ENCODE assay signal across 1 cellular context in the genomic region with DNA sequence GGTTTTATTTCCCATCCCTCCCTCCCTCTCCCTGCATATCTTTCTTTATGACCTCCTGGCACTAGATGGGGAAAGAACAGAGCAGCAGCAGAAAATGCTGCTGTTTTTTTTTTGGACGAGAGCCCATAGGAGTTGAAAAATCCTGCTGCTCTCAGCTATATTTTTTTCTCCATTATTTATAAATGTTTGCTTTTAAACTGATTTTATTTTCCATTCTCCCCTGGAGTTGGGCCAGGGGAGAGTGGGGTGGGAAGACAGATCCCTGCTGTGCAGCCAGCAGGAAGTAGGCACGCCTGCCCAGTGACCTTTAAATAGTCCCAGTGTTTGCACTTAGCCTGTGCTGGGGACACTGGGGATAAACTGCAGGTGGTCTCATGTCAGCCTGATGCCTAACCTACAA.
TF ChIP-seq lines count a peak whose summit lies in the region.

No MANE protein-coding gene starts in this region.

TF ChIP-seq in SK-N-SH, 30 proteins besides CTCF, POLR2A, EP300 and RAD21 (continued from another document):
- TF ChIP-seq, protein P1, sequence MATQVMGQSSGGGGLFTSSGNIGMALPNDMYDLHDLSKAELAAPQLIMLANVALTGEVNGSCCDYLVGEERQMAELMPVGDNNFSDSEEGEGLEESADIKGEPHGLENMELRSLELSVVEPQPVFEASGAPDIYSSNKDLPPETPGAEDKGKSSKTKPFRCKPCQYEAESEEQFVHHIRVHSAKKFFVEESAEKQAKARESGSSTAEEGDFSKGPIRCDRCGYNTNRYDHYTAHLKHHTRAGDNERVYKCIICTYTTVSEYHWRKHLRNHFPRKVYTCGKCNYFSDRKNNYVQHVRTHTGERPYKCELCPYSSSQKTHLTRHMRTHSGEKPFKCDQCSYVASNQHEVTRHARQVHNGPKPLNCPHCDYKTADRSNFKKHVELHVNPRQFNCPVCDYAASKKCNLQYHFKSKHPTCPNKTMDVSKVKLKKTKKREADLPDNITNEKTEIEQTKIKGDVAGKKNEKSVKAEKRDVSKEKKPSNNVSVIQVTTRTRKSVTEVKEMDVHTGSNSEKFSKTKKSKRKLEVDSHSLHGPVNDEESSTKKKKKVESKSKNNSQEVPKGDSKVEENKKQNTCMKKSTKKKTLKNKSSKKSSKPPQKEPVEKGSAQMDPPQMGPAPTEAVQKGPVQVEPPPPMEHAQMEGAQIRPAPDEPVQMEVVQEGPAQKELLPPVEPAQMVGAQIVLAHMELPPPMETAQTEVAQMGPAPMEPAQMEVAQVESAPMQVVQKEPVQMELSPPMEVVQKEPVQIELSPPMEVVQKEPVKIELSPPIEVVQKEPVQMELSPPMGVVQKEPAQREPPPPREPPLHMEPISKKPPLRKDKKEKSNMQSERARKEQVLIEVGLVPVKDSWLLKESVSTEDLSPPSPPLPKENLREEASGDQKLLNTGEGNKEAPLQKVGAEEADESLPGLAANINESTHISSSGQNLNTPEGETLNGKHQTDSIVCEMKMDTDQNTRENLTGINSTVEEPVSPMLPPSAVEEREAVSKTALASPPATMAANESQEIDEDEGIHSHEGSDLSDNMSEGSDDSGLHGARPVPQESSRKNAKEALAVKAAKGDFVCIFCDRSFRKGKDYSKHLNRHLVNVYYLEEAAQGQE (IDR thresholded peaks at IDR 0.05; ENCODE audit: low read depth, low read length) = no peak
- TF ChIP-seq SIN3A (IDR thresholded peaks at IDR 0.05; ENCODE audit: borderline replicate concordance, low read depth, low read length) (no peak), MXI1 (IDR thresholded peaks at IDR 0.05; ENCODE audit: low read depth, low read length) (no peak), JUND (IDR thresholded peaks at IDR 0.05) (no peak), TCF12 (IDR thresholded peaks at IDR 0.05) (no peak), EZH2phosphoT487 (IDR thresholded peaks at IDR 0.05; ENCODE audit: borderline replicate concordance, low read depth) (no peak), YY1 (IDR thresholded peaks at IDR 0.05; ENCODE audit: low read depth) (no peak), CHD2 (IDR thresholded peaks at IDR 0.05; ENCODE audit: low read length, partially characterized antibody) (no peak)
- TF ChIP-seq, protein P2, sequence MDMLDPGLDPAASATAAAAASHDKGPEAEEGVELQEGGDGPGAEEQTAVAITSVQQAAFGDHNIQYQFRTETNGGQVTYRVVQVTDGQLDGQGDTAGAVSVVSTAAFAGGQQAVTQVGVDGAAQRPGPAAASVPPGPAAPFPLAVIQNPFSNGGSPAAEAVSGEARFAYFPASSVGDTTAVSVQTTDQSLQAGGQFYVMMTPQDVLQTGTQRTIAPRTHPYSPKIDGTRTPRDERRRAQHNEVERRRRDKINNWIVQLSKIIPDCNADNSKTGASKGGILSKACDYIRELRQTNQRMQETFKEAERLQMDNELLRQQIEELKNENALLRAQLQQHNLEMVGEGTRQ (IDR thresholded peaks at IDR 0.05; ENCODE audit: borderline replicate concordance, low read depth, low read length) = no peak
- TF ChIP-seq, protein P3, sequence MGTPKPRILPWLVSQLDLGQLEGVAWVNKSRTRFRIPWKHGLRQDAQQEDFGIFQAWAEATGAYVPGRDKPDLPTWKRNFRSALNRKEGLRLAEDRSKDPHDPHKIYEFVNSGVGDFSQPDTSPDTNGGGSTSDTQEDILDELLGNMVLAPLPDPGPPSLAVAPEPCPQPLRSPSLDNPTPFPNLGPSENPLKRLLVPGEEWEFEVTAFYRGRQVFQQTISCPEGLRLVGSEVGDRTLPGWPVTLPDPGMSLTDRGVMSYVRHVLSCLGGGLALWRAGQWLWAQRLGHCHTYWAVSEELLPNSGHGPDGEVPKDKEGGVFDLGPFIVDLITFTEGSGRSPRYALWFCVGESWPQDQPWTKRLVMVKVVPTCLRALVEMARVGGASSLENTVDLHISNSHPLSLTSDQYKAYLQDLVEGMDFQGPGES (IDR thresholded peaks at IDR 0.05; ENCODE audit: low read depth, low read length) = no peak
TF ChIP-seq in SK-N-SH: peak in this region for 0.
